ENCODE assay signal across 8 cellular contexts in the genomic region with DNA sequence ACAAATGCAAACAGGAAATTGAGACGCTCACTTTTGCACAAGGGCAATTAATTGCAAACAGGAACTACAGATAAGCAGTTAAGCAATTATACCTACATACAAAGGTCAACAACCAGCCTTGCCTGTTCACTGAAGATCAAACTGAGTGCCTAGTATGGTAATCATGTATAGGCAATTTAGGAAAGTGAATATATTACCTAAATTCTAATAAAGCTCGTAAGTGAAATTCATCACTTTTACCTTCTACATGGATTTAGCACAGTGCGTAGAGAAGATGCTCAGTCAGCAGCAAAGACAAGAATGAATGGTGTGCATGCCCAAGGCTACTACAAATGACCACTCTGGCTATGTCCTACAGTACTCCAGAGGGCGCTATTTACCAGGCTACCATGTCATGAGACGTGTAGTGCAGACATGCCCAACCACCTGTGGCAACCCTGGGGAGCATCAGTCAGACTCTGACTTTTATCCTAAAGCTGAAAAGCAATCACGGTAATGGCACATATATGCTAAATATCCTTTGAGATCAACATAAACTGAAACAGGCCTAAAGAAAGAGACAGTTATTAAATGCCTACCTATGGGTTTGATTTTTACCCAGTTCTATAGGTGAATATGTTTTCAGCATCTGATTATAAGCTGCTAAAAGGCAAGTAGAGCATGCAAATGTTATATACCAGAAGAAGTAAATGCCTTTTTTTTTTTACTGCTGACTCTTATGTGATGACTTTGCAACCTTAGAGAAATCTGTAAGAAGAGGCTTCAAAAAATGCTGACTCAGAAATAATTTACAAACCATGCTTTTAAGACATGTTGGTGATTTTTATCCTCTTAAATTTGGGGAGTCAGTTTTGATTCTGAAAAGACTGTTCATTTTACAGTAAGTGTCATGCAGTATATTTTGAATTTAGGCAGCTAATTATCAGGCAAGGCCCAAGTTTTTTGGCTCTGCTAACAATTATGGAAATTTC.
DNase-seq lines count a peak whose midpoint lies in the region; ATAC-seq and TF ChIP-seq lines count a peak whose summit lies in the region.

No MANE protein-coding gene starts in this region.

- H3K27me3 ChIP-seq in gastroesophageal sphincter, result no peaks in the 10 kb centered on the region

- no peaks in the 10 kb centered on the region for H3K79me2 ChIP-seq in OCI-LY7 (ENCODE audit: insufficient read depth, low read depth, low read length)

- no peaks in the 10 kb centered on the region for H3K4me1 Mint-ChIP-seq in activated T-cell treated with anti-CD3 and anti-CD28 coated beads, Interleukin-2, amount 50 U/mL, for 72 hours (ENCODE audit: low read depth)

- no peak for TF ChIP-seq POLR2A in gastroesophageal sphincter (IDR thresholded peaks at IDR 0.05)

- H3K4me2 ChIP-seq in OCI-LY7 (ENCODE audit: low read length), result no peak overlapping the region

- no peak overlapping the region for H3K4me3 Mint-ChIP-seq in activated T-cell treated with anti-CD3 and anti-CD28 coated beads, Interleukin-2, amount 50 U/mL, for 72 hours

- no peaks in the 10 kb centered on the region for H4K20me1 ChIP-seq in OCI-LY7 (ENCODE audit: insufficient read depth, low read length)

- peak; percentile 81 for TF ChIP-seq CTCF in OCI-LY7 (conservative IDR thresholded peaks at IDR 0.05; ENCODE audit: low read length)
- peak; percentile 19 to 70 (median 50) for TF ChIP-seq CTCF in gastroesophageal sphincter (IDR thresholded peaks at IDR 0.05)

- no peak overlapping the region for H3K4me3 ChIP-seq in Jurkat, Clone E6-1 (ENCODE audit: low read length)
- no peak overlapping the region for H3K4me3 ChIP-seq in OCI-LY7 (ENCODE audit: low read depth, low read length, poor library complexity, severe bottlenecking)
- no peak overlapping the region for H3K4me3 ChIP-seq in gastroesophageal sphincter

- H3K27ac ChIP-seq in OCI-LY7 (ENCODE audit: low read depth, low read length, poor library complexity, severe bottlenecking), result no peak overlapping the region
- H3K27ac ChIP-seq in gastroesophageal sphincter, result no peak overlapping the region

- WGBS in gastroesophageal sphincter (ENCODE audit: low coverage in 1 of 2), 2 donors, result 54 to 65% methylated on average over 5 to 6 of the region's 6 CpGs

- H3K9me3 Mint-ChIP-seq in activated T-cell treated with anti-CD3 and anti-CD28 coated beads, Interleukin-2, amount 50 U/mL, for 72 hours, result no peaks in the 10 kb centered on the region

- H3K4me1 ChIP-seq in OCI-LY7 (ENCODE audit: insufficient read depth, low read length, poor library complexity, severe bottlenecking) (peaks cover 6% of the 10 kb centered on the region), gastroesophageal sphincter (peaks cover 0 to 24% (median 0%) of the 10 kb centered on the region in 3 donors)

- H2AFZ ChIP-seq in OCI-LY7 (ENCODE audit: low read length), result no peak overlapping the region

- H3K36me3 ChIP-seq in OCI-LY7 (ENCODE audit: insufficient read depth, low read length) (no peaks in the 10 kb centered on the region), gastroesophageal sphincter (no peaks in the 10 kb centered on the region)

- no peaks in the 10 kb centered on the region for H3K9me2 ChIP-seq in OCI-LY7 (ENCODE audit: insufficient read depth, low read length)

- H3K9me3 ChIP-seq in OCI-LY7 (ENCODE audit: low read length) (no peaks in the 10 kb centered on the region), gastroesophageal sphincter (no peaks in the 10 kb centered on the region)

- H3K36me3 Mint-ChIP-seq in activated T-cell treated with anti-CD3 and anti-CD28 coated beads, Interleukin-2, amount 50 U/mL, for 72 hours (ENCODE audit: insufficient read depth in 2 of 2), result no peaks in the 10 kb centered on the region

- peak; percentile 69 for DNase-seq in EL
- DNase-seq in Jurkat, Clone E6-1 (ENCODE audit: low read depth, low spot score), result peak; percentile 41
- DNase-seq in OCI-LY7 (ENCODE audit: low spot score), result peak; percentile 73
- peak; percentile 65 to 74 for DNase-seq in activated T-cell treated with anti-CD3 and anti-CD28 coated beads, Interleukin-2, amount 50 U/mL, for 72 hours
- peak in 6 of 10 donors; percentile 14 to 70 (median 47) for DNase-seq in posterior cingulate gyrus
- DNase-seq in cerebellar nuclear complex (lab: John Stamatoyannopoulos, UW), result no peak

- no TSS peak for BruUV-seq in OCI-LY7 (replicated peaks; lab: Mats Ljungman, UMichigan)

- CTCF ChIA-PET in OCI-LY7 (lab: Charles Lee; ENCODE audit: unreplicated experiment), result no interaction called here

- ATAC-seq in GM21723 (IDR thresholded peaks at IDR 0.05; ENCODE audit: unreplicated experiment), result peak; percentile 100
- ATAC-seq in activated T-cell treated with anti-CD3 and anti-CD28 coated beads, Interleukin-2, amount 50 U/mL, for 72 hours (replicated peaks in 1 of 2), result peak; percentile 94 to 98
- ATAC-seq in gastroesophageal sphincter, result peak; percentile 65

- intact Hi-C loops in OCI-LY7 (cut with micrococcal nuclease; ENCODE audit: unreplicated experiment), result loop anchor here (1.0 to 10.0 kb wide), 2 partner anchors 175 to 561 kb away; a partner anchor contains a TSS
- intact Hi-C loops in posterior cingulate gyrus (cut with DNase I), result loop anchor here (5.0 kb wide), 1 partner anchor 563 kb away; no protein-coding TSS in a partner anchor

- H3K27ac Mint-ChIP-seq in activated T-cell treated with anti-CD3 and anti-CD28 coated beads, Interleukin-2, amount 50 U/mL, for 72 hours, result no peak overlapping the region

- POLR2A ChIA-PET in OCI-LY7 (lab: Charles Lee), result interaction anchor here (0.6 to 0.8 kb wide), 3 partner anchors 9 to 560 kb away, joined by 3 to 4 read pairs (median 3); no protein-coding TSS in a partner anchor

- H3K27me3 Mint-ChIP-seq in activated T-cell treated with anti-CD3 and anti-CD28 coated beads, Interleukin-2, amount 50 U/mL, for 72 hours (ENCODE audit: low read depth), result no peaks in the 10 kb centered on the region

- TF ChIP-seq EP300 in gastroesophageal sphincter (IDR thresholded peaks at IDR 0.05), result no peak

Comparison
In these comparisons a context has a peak if more than half of its experiments do, and no peak if none do; other contexts are left out.
1. DNase-seq: peak in EL (single experiment), Jurkat, Clone E6-1 (single experiment), OCI-LY7 (single experiment), activated T-cell treated with anti-CD3 and anti-CD28 coated beads, Interleukin-2, amount 50 U/mL, for 72 hours (2 of 2) and posterior cingulate gyrus (6 of 10); none in cerebellar nuclear complex (0 of 2).
2. Peak in every context shown above with its lines, with median percentiles within 50 percentile points of each other: ATAC-seq.